ENCODE assay signal across 9 cellular contexts in the genomic region with DNA sequence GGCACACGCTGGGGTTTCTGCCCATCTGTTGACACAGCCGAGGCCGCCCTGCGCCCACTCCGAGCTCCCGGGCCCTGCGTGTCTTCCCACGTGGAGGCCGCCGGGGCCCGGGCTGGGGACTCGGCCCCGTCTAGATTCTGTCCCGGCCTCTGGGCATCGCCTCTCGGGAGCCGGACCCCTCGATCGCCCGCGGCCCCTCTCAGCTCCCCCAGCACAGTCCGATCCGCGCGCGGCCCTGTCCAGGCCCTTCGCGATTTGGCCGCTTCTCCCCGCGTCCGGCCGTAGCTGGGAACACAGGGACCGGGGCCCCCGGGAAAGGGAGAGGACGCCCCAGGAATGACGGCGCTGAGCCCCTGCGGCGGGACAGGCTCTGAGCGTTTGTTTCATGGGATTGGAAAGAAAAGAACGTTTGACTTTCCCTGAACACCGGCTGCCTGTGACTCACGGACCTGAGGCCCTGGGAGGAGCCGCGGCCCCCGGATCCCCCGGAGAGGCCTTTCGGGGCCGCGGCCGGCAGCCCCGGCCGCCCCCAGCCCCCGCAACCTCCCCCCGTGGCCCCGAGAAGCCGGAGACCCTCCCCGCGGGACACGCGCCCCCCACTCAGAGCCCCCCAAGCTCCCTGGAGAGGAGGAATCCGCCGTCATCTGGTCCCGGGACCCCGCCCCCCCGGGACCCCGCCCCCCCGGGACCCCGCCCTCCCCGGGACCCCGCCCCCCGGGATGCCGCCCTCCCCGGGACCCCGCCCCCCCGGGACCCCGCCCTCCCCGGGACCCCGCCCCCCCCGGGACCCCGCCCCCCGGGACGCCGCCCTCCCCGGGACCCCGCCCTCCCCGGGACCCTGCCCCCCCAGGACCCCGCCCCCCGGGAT.
DNase-seq lines count a peak whose midpoint lies in the region; ATAC-seq and TF ChIP-seq lines count a peak whose summit lies in the region.
"Had no signal": no experiment of that assay in that cellular context is flagged by ENCODE, and none has a peak within 500 bp of the region (broad histone marks: within the 10 kb centered on the region; RNA-seq: fewer than 3 reads in every experiment).

No MANE protein-coding gene starts in this region.

- H3K9me3 ChIP-seq in body of pancreas (no peaks in the 10 kb centered on the region), hepatocyte (ENCODE audit: low read depth) (no peaks in the 10 kb centered on the region)

- no peaks in the 10 kb centered on the region for H3K27me3 ChIP-seq in body of pancreas
- H3K27me3 ChIP-seq in hepatocyte = no peaks in the 10 kb centered on the region

- H3K4me3 ChIP-seq in body of pancreas = no peak overlapping the region
- H3K4me3 ChIP-seq in hepatocyte = no peak overlapping the region
- peak overlapping the region; percentile 36 for H3K4me3 ChIP-seq in skeletal muscle cell (ENCODE audit: low read depth, low read length)

- H3K36me3 ChIP-seq in body of pancreas (replicated peaks in 1 of 2; ENCODE audit: insufficient read depth in 1 of 2, low read depth in 2 of 2) (no peaks in the 10 kb centered on the region), hepatocyte (replicated peaks; ENCODE audit: insufficient read depth, low read depth) (no peaks in the 10 kb centered on the region)

- no peaks in the 10 kb centered on the region for H4K20me1 ChIP-seq in hepatocyte (ENCODE audit: insufficient read depth, poor library complexity, severe bottlenecking)

- H3K27ac ChIP-seq in body of pancreas (no peak overlapping the region), hepatocyte (no peak overlapping the region)

- in situ Hi-C loops in GM13976 (cut with MboI; ENCODE audit: low sequenced_read_pairs, unreplicated experiment) = no loop called here

- peak overlapping the region; percentile 66 for H3K4me2 ChIP-seq in hepatocyte

- 38 to 54% methylated on average over 12 to 52 of the region's 90 CpGs for WGBS in body of pancreas, 2 donors
- WGBS in hepatocyte (ENCODE audit: low lambda C conversion rate, missing lambda C conversion rate) = 66% methylated on average over 36 of the region's 90 CpGs

- intact Hi-C loops in body of pancreas (cut with DNase I) = no loop called here

- H2AFZ ChIP-seq in hepatocyte = peak overlapping the region; percentile 47

- H3K4me1 ChIP-seq in body of pancreas (no peaks in the 10 kb centered on the region), hepatocyte (ENCODE audit: insufficient read depth) (no peaks in the 10 kb centered on the region)

- TF ChIP-seq CTCF in body of pancreas (IDR thresholded peaks at IDR 0.05) (no peak), hepatocyte (IDR thresholded peaks at IDR 0.05; ENCODE audit: poor library complexity) (no peak), GM13976 (IDR thresholded peaks at IDR 0.05; ENCODE audit: borderline replicate concordance, control extremely low read depth, extremely low read depth, insufficient read depth, missing control alignments) (no peak)

- DNase-seq in EH (ENCODE audit: low read depth) (peak; percentile 27), body of pancreas (peak in 2 of 4 donors; percentile 3 to 11), hepatocyte (ENCODE audit: low spot score) (peak; percentile 38), skeletal muscle cell (ENCODE audit: low read depth) (no peak), GM13976 (ENCODE audit: low spot score) (no peak), COR-L47 (lab: John Stamatoyannopoulos, UW) (no peak)
- DNase-seq: stimulated activated CD4-positive, alpha-beta T cell treated with anti-CD3 and anti-CD28 coated beads, Interleukin-12 subunit alpha, Interleukin-12 subunit beta, amount 100 ng/mL, for 4 hours had no signal

- no peak for TF ChIP-seq POLR2A in body of pancreas (IDR thresholded peaks at IDR 0.05)

- no peaks in the 10 kb centered on the region for H3K9me2 ChIP-seq in hepatocyte (replicated peaks; ENCODE audit: insufficient read depth)

- no peaks in the 10 kb centered on the region for H3K79me2 ChIP-seq in hepatocyte

- ATAC-seq in body of pancreas (peak; percentile 33), HG03025 (IDR thresholded peaks at IDR 0.05; ENCODE audit: low FRiP score, unreplicated experiment) (no peak), GM21423 (IDR thresholded peaks at IDR 0.05; ENCODE audit: unreplicated experiment) (no peak)

Comparison
In these comparisons a context has a peak if more than half of its experiments do, and no peak if none do; other contexts are left out.
1. DNase-seq: peak in EH (single experiment) and hepatocyte (single experiment); none in skeletal muscle cell (single experiment), GM13976 (single experiment) and COR-L47 (single experiment).